In genomic region chr4:90357117-90357710, GRCh38 we compare ENCODE assay signal across 8 cellular contexts.
DNase-seq lines count a peak whose midpoint lies in the region; ATAC-seq and FAIRE-seq lines count a peak whose summit lies in the region.

No MANE protein-coding gene starts in this region.

- peak; percentile 50 for FAIRE-seq in GM18507 (lab: Jason Lieb, UNC)

- DNase-seq in AG08395 (ENCODE audit: low spot score) (peak; percentile 3), GM18507 (ENCODE audit: extremely low spot score, insufficient read length, low read depth) (no peak), NCI-H1105 treated with DMSO at 0.1 percent for 48 hours (lab: John Stamatoyannopoulos, UW) (peak; percentile 42), amniotic stem cell (lab: John Stamatoyannopoulos, UW) (peak; percentile 19), left kidney (ENCODE audit: low read depth, low spot score) (peak; percentile 75), mucosa of gallbladder (ENCODE audit: low spot score) (no peak)
- DNase-seq in activated CD8-positive, alpha-beta memory T cell treated with anti-CD3 and anti-CD28 coated beads, Interleukin-2, amount 50 U/mL, for 48 hours: no peak

- ATAC-seq in GM19452 (IDR thresholded peaks at IDR 0.05; ENCODE audit: unreplicated experiment): no peak

Comparison
In these comparisons a context has a peak if more than half of its experiments do, and no peak if none do; other contexts are left out.
1. DNase-seq: peak in AG08395 (single experiment), NCI-H1105 treated with DMSO at 0.1 percent for 48 hours (single experiment), amniotic stem cell (single experiment) and left kidney (single experiment); none in GM18507 (single experiment), mucosa of gallbladder (single experiment) and activated CD8-positive, alpha-beta memory T cell treated with anti-CD3 and anti-CD28 coated beads, Interleukin-2, amount 50 U/mL, for 48 hours (single experiment).